In genomic region chr9:135577256-135577655, GRCh38 we compare ENCODE assay signal across 6 cellular contexts. TPM values are rescaled to one million over a fixed set of nuclear protein-coding genes. Genes with fewer than 3 reads are reported as not detected.
"Had no signal": no experiment of that assay in that cellular context is flagged by ENCODE, and none has a peak within 500 bp of the region (broad histone marks: within the 10 kb centered on the region; RNA-seq: fewer than 3 reads in every experiment).

No MANE protein-coding gene starts in this region.

- H3K4me3 ChIP-seq: GM23338 had no signal

- DNase-seq: H9, HCEC 1CT, IMR-90 had no signal

RNA-seq across cellular contexts. Expression of gene PAEP, which starts 15.7 kb away (rescaled TPM):
- total RNA-seq: GM23338, H1, H9, HT-29, IMR-90 had no signal

RNA-seq across cellular contexts. Expression of gene OBP2A, which starts 31.3 kb away (rescaled TPM):
- total RNA-seq: GM23338, H1, H9, HT-29, IMR-90 had no signal

RNA-seq across cellular contexts. Expression of gene LCN1, which starts 56.0 kb away (rescaled TPM):
- total RNA-seq: GM23338, H1, H9, HT-29, IMR-90 had no signal
